Comparison of ENCODE assay signal across 10 cellular contexts in genomic region chr4:10619220-10619619, GRCh38.
DNase-seq lines count a peak whose midpoint lies in the region; ATAC-seq, FAIRE-seq and TF ChIP-seq lines count a peak whose summit lies in the region.
"Had no signal": no experiment of that assay in that cellular context is flagged by ENCODE, and none has a peak within 500 bp of the region (broad histone marks: within the 10 kb centered on the region; RNA-seq: fewer than 3 reads in every experiment).

No MANE protein-coding gene starts in this region.

- TF ChIP-seq EP300 in stomach (IDR thresholded peaks at IDR 0.05) = no peak

- H3K4me3 ChIP-seq in stomach (no peak overlapping the region), psoas muscle (no peak overlapping the region)
- H3K4me3 ChIP-seq: suprapubic skin had no signal

- H3K4me1 ChIP-seq in stomach (no peaks in the 10 kb centered on the region), psoas muscle (no peaks in the 10 kb centered on the region)
- H3K4me1 ChIP-seq: suprapubic skin had no signal

- TF ChIP-seq CTCF in stomach (IDR thresholded peaks at IDR 0.05) (peak in 1 of 7 experiments; percentile 24), psoas muscle (IDR thresholded peaks at IDR 0.05) (no peak)

- no peaks in the 10 kb centered on the region for H3K9me3 ChIP-seq in stomach
- H3K9me3 ChIP-seq in psoas muscle = no peaks in the 10 kb centered on the region
- H3K9me3 ChIP-seq: suprapubic skin had no signal

- TF ChIP-seq POLR2A in stomach (IDR thresholded peaks at IDR 0.05) = no peak

- FAIRE-seq in urothelium cell line (lab: Jason Lieb, UNC) = no peak

- WGBS in stomach, 5 donors = 18 to 35% (median 29%) methylated on average over 6 of the region's 6 CpGs
- 9 to 15% (median 14%) methylated on average over 6 of the region's 6 CpGs for WGBS in psoas muscle, 3 donors

- H3K36me3 ChIP-seq in stomach (no peaks in the 10 kb centered on the region), psoas muscle (ENCODE audit: insufficient read depth in 1 of 2, low read depth in 1 of 2) (no peaks in the 10 kb centered on the region)
- H3K36me3 ChIP-seq: suprapubic skin had no signal

- H3K27me3 ChIP-seq in stomach = no peaks in the 10 kb centered on the region
- H3K27me3 ChIP-seq in psoas muscle (ENCODE audit: insufficient read depth in 3 of 3, low read length in 2 of 3) = no peaks in the 10 kb centered on the region
- H3K27me3 ChIP-seq: suprapubic skin had no signal

- no peak for ATAC-seq in psoas muscle

- intact Hi-C loops in stomach (cut with DNase I; ENCODE audit: low total_unique reads) = no loop called here
- intact Hi-C loops in psoas muscle (cut with DNase I) = no loop called here

- H3K27ac ChIP-seq in stomach (peak overlapping the region in 1 of 5 donors; percentile 16), psoas muscle (no peak overlapping the region)
- H3K27ac ChIP-seq: suprapubic skin had no signal

- peak; percentile 84 for DNase-seq in NCI-H1105 (lab: John Stamatoyannopoulos, UW)
- DNase-seq in NCI-H526 treated with DMSO at 0.1 percent for 48 hours (lab: John Stamatoyannopoulos, UW) = peak; percentile 92
- DNase-seq in dermis blood vessel endothelial cell = peak; percentile 68
- peak; percentile 61 for DNase-seq in stomach
- no peak for DNase-seq in pons (ENCODE audit: low spot score)
- no peak for DNase-seq in psoas muscle
- no peak for DNase-seq in GOT3 (lab: John Stamatoyannopoulos, UW)
- no peak for DNase-seq in urothelium cell line (ENCODE audit: low spot score)
- DNase-seq: mesenchymal stem cell had no signal

Comparison
In these comparisons a context has a peak if more than half of its experiments do, and no peak if none do; other contexts are left out.
1. DNase-seq: peak in NCI-H1105 (single experiment), NCI-H526 treated with DMSO at 0.1 percent for 48 hours (single experiment), dermis blood vessel endothelial cell (single experiment) and stomach (single experiment); none in pons (single experiment), psoas muscle (0 of 2), GOT3 (single experiment) and urothelium cell line (single experiment).